8 cellular contexts compared by ENCODE assay signal in the genomic region with DNA sequence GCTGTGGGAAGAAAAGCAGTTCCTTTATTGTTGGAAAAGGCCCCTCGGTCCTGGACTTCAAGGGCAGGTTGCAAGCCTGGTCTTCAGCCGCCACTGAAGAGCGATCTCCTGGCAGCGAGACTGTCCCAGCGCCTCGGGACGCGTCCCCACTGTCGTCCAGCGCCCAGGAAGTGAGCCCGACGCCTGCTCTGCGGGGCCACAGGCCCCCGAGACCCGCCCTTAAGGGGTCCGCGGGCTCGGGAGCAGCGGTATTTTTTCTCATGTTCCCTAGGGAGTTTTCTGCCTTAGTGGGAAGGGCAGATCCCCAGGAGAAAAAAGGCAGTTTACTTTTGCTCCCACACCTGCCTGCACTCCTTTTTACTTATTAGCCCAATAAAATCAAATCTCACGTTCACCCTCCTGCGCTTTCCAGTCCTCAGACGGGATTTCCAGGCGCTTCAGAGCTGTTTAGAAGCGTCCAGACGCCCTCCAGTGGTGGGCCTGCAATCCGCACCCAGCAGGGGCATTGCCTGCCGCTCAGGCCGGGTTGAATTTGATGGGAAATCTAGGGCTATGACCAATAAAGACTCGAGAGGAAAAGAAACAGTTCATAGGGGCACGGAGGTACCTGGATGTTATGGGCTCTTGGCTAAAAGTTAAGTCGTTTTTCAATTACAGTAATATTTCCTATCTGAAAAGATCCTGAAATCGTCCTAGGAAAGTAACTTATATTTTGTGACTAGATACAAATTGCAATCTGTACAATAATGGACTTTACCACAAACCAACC. TPM values are rescaled to one million over a fixed set of nuclear protein-coding genes. Genes with fewer than 3 reads are reported as not detected.
DNase-seq lines count a peak whose midpoint lies in the region; ATAC-seq lines count a peak whose summit lies in the region.

No MANE protein-coding gene starts in this region.

- H3K9me3 Mint-ChIP-seq in activated CD8-positive, alpha-beta T cell treated with anti-CD3 and anti-CD28 coated beads, Interleukin-2, amount 10 ng/mL, durations not matched to agents 7 days and 5 days (ENCODE audit: insufficient read depth), result no peaks in the 10 kb centered on the region

- POLR2A ChIA-PET in activated CD8-positive, alpha-beta T cell treated with anti-CD3 and anti-CD28 coated beads, Interleukin-2, amount 10 ng/mL, durations not matched to agents 7 days and 5 days (lab: Charles Lee), result no interaction called here

- CTCF ChIA-PET in activated CD8-positive, alpha-beta T cell treated with anti-CD3 and anti-CD28 coated beads, Interleukin-2, amount 10 ng/mL, durations not matched to agents 7 days and 5 days (lab: Charles Lee), result interaction anchor here (0.8 to 1.6 kb wide), 6 partner anchors 9 to 672 kb away, joined by 3 to 6 read pairs (median 4); no protein-coding TSS in a partner anchor

- peaks cover 2% of the 10 kb centered on the region for H3K36me3 Mint-ChIP-seq in activated CD8-positive, alpha-beta T cell treated with anti-CD3 and anti-CD28 coated beads, Interleukin-2, amount 10 ng/mL, durations not matched to agents 7 days and 5 days (ENCODE audit: low read depth)

- peaks cover 35% of the 10 kb centered on the region for H3K4me1 Mint-ChIP-seq in activated CD8-positive, alpha-beta T cell treated with anti-CD3 and anti-CD28 coated beads, Interleukin-2, amount 10 ng/mL, durations not matched to agents 7 days and 5 days (ENCODE audit: low read depth)

- peak; percentile 70 for DNase-seq in CD1c-positive myeloid dendritic cell (ENCODE audit: extremely low spot score)
- peak; percentile 97 for DNase-seq in NCI-H748 (lab: John Stamatoyannopoulos, UW; ENCODE audit: unreplicated experiment)
- DNase-seq in activated CD8-positive, alpha-beta T cell treated with anti-CD3 and anti-CD28 coated beads, Interleukin-2, amount 10 ng/mL, durations not matched to agents 7 days and 5 days, result peak; percentile 80
- peak; percentile 43 for DNase-seq in effector CD8-positive, alpha-beta T cell (lab: John Stamatoyannopoulos, UW)
- DNase-seq in lung microvascular endothelial cell (ENCODE audit: low read depth in 2 of 2), result peak; percentile 89 to 95
- DNase-seq in stimulated activated CD4-positive, alpha-beta T cell treated with anti-CD3 and anti-CD28 coated beads, TNF-alpha, amount 100 ng/mL, for 4 hours (ENCODE audit: low read depth in 3 of 3), result peak; percentile 21 to 50 (median 49)

- peak overlapping the region; percentile 65 for H3K4me3 Mint-ChIP-seq in activated CD8-positive, alpha-beta T cell treated with anti-CD3 and anti-CD28 coated beads, Interleukin-2, amount 10 ng/mL, durations not matched to agents 7 days and 5 days

- H3K27ac Mint-ChIP-seq in activated CD8-positive, alpha-beta T cell treated with anti-CD3 and anti-CD28 coated beads, Interleukin-2, amount 10 ng/mL, durations not matched to agents 7 days and 5 days, result no peak overlapping the region

- H3K27me3 Mint-ChIP-seq in activated CD8-positive, alpha-beta T cell treated with anti-CD3 and anti-CD28 coated beads, Interleukin-2, amount 10 ng/mL, durations not matched to agents 7 days and 5 days (ENCODE audit: low read depth), result peaks cover 58% of the 10 kb centered on the region

- ATAC-seq in GM19397 (IDR thresholded peaks at IDR 0.05; ENCODE audit: unreplicated experiment), result peak; percentile 50
- peak; percentile 64 for ATAC-seq in HG03521 (IDR thresholded peaks at IDR 0.05; ENCODE audit: unreplicated experiment)
- peak; percentile 73 for ATAC-seq in activated CD8-positive, alpha-beta T cell treated with anti-CD3 and anti-CD28 coated beads, Interleukin-2, amount 10 ng/mL, durations not matched to agents 7 days and 5 days

RNA-seq across cellular contexts. Expression of gene EFNA5, which starts 2.8 kb away (rescaled TPM):
- total RNA-seq in activated CD8-positive, alpha-beta T cell treated with anti-CD3 and anti-CD28 coated beads, Interleukin-2, amount 10 ng/mL, durations not matched to agents 7 days and 5 days, result not detected
- total RNA-seq in lung microvascular endothelial cell, result 72.8 and 93.7 TPM in 2 replicates

Comparison
In these comparisons a context has a peak if more than half of its experiments do, and no peak if none do; other contexts are left out.
1. Peak in every context shown above with its lines: DNase-seq and ATAC-seq.
2. DNase-seq: peak in every context shown above with its lines; median percentile 97 in NCI-H748; 92 in lung microvascular endothelial cell; 80 in activated CD8-positive, alpha-beta T cell treated with anti-CD3 and anti-CD28 coated beads, Interleukin-2, amount 10 ng/mL, durations not matched to agents 7 days and 5 days; 70 in CD1c-positive myeloid dendritic cell; 49 in stimulated activated CD4-positive, alpha-beta T cell treated with anti-CD3 and anti-CD28 coated beads, TNF-alpha, amount 100 ng/mL, for 4 hours; 43 in effector CD8-positive, alpha-beta T cell.
3. RNA of gene EFNA5, which starts 2.8 kb away (total RNA-seq): 72.8 to 93.7 TPM in lung microvascular endothelial cell; not detected in activated CD8-positive, alpha-beta T cell treated with anti-CD3 and anti-CD28 coated beads, Interleukin-2, amount 10 ng/mL, durations not matched to agents 7 days and 5 days; every median in the first group is over 10 times any median in the second.